ENCODE assay signal across 8 cellular contexts in the genomic region with DNA sequence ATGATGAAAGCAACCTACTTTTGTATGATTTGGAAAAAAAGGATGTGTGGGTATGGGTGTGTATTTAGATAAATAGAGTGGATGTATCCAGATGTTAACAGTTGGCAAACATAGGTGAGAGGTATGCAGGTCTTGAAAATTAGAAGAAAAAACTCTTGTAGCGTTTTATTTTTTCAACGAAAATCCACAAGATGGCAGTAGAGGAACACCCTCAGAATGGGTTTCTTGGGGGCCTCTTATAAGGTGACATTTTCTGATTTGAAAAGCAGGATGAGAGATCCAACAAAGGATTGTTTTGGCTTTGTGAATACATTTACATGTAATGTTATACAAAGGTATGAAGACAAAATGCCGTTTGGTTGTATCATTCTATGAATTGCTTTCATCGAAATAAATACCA.
DNase-seq lines count a peak whose midpoint lies in the region; FAIRE-seq lines count a peak whose summit lies in the region.

No MANE protein-coding gene starts in this region.

- H3K4me3 Mint-ChIP-seq in activated naive CD8-positive, alpha-beta T cell treated with anti-CD3 and anti-CD28 coated beads for 36 hours: no peak overlapping the region

- DNase-seq in 8988T: peak; percentile 9
- DNase-seq in GDM1 (lab: John Stamatoyannopoulos, UW): peak; percentile 24
- DNase-seq in M059J (ENCODE audit: low read depth): peak; percentile 38
- DNase-seq in inferior parietal cortex (ENCODE audit: extremely low spot score): peak; percentile 61
- DNase-seq in activated naive CD8-positive, alpha-beta T cell treated with anti-CD3 and anti-CD28 coated beads for 36 hours: no peak
- DNase-seq in activated naive CD4-positive, alpha-beta T cell (lab: John Stamatoyannopoulos, UW): no peak
- no peak for DNase-seq in HK-2 (ENCODE audit: unreplicated experiment)

- H3K27me3 Mint-ChIP-seq in activated naive CD8-positive, alpha-beta T cell treated with anti-CD3 and anti-CD28 coated beads for 36 hours: no peaks in the 10 kb centered on the region

- H3K4me1 Mint-ChIP-seq in activated naive CD8-positive, alpha-beta T cell treated with anti-CD3 and anti-CD28 coated beads for 36 hours: no peaks in the 10 kb centered on the region

- H3K27ac Mint-ChIP-seq in activated naive CD8-positive, alpha-beta T cell treated with anti-CD3 and anti-CD28 coated beads for 36 hours: no peak overlapping the region

- no peaks in the 10 kb centered on the region for H3K9me3 Mint-ChIP-seq in activated naive CD8-positive, alpha-beta T cell treated with anti-CD3 and anti-CD28 coated beads for 36 hours

- no peaks in the 10 kb centered on the region for H3K36me3 Mint-ChIP-seq in activated naive CD8-positive, alpha-beta T cell treated with anti-CD3 and anti-CD28 coated beads for 36 hours

- peak; percentile 17 for FAIRE-seq in TTC549 (lab: Jason Lieb, UNC)

Comparison
In these comparisons a context has a peak if more than half of its experiments do, and no peak if none do; other contexts are left out.
1. DNase-seq: peak in 8988T (single experiment), GDM1 (single experiment), M059J (single experiment) and inferior parietal cortex (single experiment); none in activated naive CD8-positive, alpha-beta T cell treated with anti-CD3 and anti-CD28 coated beads for 36 hours (single experiment), activated naive CD4-positive, alpha-beta T cell (0 of 4) and HK-2 (single experiment).